In the genomic region with DNA sequence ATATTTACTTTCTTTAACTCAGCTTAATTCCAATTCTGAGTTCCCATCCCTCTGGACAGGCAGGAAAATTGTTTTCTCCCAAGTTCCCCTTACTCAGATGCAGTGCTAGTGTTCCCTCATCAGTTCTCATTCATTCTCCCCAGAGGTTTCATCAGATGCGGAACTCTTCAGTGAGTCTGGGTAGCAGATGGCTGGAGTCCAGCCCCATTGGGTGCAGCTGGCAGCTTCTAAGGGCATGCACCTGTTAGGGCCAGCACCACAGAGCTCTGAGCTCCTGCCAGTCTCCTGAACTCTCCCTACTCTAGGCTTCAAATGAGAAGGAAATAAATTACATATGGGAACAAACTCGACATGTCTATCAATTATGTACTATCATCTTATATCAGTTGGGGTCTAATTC, we compare ENCODE assay signal across 26 cellular contexts.
DNase-seq lines count a peak whose midpoint lies in the region; ATAC-seq and TF ChIP-seq lines count a peak whose summit lies in the region.
"Had no signal": no experiment of that assay in that cellular context is flagged by ENCODE, and none has a peak within 500 bp of the region (broad histone marks: within the 10 kb centered on the region; RNA-seq: fewer than 3 reads in every experiment).

No MANE protein-coding gene starts in this region.

- peak overlapping the region; percentile 20; the same call in 1 of the 2 replicates for H3K4me2 ChIP-seq in BLaER1
- no peak overlapping the region for H3K4me2 ChIP-seq in osteoblast (ENCODE audit: insufficient read depth, low read length)
- H3K4me2 ChIP-seq: KMS-11, SK-N-SH had no signal

- H3K4me3 ChIP-seq in BLaER1 (no peak overlapping the region), osteoblast (ENCODE audit: insufficient read depth, low read length) (no peak overlapping the region)
- H3K4me3 ChIP-seq: BLaER1 treated with 17β-estradiol and CSF1 and Interleukin-3, amounts not matched to agents 10 nM and 100 nM; GM12878 had no signal

- peak; percentile 84 for DNase-seq in DMS 273 treated with DMSO at 0.1 percent for 48 hours (lab: John Stamatoyannopoulos, UW)
- DNase-seq in NCI-H524 (lab: John Stamatoyannopoulos, UW), result peak; percentile 95 to 99
- peak; percentile 26 for DNase-seq in osteoblast (ENCODE audit: insufficient read length, low spot score, missing footprints)
- DNase-seq in NCI-H82 (lab: John Stamatoyannopoulos, UW), result no peak
- DNase-seq: CD4-positive, alpha-beta T cell; DMS79; EL; GDM1; HCEC 1CT; NCI-H1105; NCI-H146; NCI-H1930; NCI-H2107; NCI-H226; NCI-H510A; NCI-H774; SK-N-SH; SW 1271 had no signal

- H3K4me1 ChIP-seq in BLaER1 (peaks cover 21% of the 10 kb centered on the region), osteoblast (ENCODE audit: insufficient read depth, low read length) (no peaks in the 10 kb centered on the region)

- ATAC-seq in GM21529 (IDR thresholded peaks at IDR 0.05; ENCODE audit: unreplicated experiment), result no peak
- ATAC-seq in HG03175 (IDR thresholded peaks at IDR 0.05; ENCODE audit: unreplicated experiment), result no peak
- ATAC-seq: GM12878, Panc1 had no signal

- no peak for TF ChIP-seq CTCF in osteoblast (IDR thresholded peaks at IDR 0.05; ENCODE audit: extremely low read depth, low read depth, low read length)

- no peaks in the 10 kb centered on the region for H3K79me2 ChIP-seq in osteoblast (ENCODE audit: insufficient read depth, low read length)

- H4K20me1 ChIP-seq in BLaER1, result no peaks in the 10 kb centered on the region
- H4K20me1 ChIP-seq in osteoblast (ENCODE audit: insufficient read depth, low read length), result no peaks in the 10 kb centered on the region
- H4K20me1 ChIP-seq: BLaER1 treated with 17β-estradiol and CSF1 and Interleukin-3, amounts not matched to agents 10 nM and 100 nM had no signal

- no peak overlapping the region for H3K27ac ChIP-seq in BLaER1
- no peak overlapping the region for H3K27ac ChIP-seq in osteoblast (ENCODE audit: low read depth, low read length)
- H3K27ac ChIP-seq: BLaER1 treated with 17β-estradiol and CSF1 and Interleukin-3, amounts not matched to agents 10 nM and 100 nM; HL-60; KMS-11 had no signal

- peaks cover 32% of the 10 kb centered on the region for H3K9me3 ChIP-seq in BLaER1
- H3K9me3 ChIP-seq in osteoblast (ENCODE audit: low read depth, low read length), result peaks cover 7% of the 10 kb centered on the region
- H3K9me3 ChIP-seq: SK-N-SH had no signal

- no peaks in the 10 kb centered on the region for H3K36me3 ChIP-seq in BLaER1
- no peaks in the 10 kb centered on the region for H3K36me3 ChIP-seq in osteoblast (ENCODE audit: insufficient read depth, low read length)

- H3K27me3 ChIP-seq in BLaER1, result no peaks in the 10 kb centered on the region
- no peaks in the 10 kb centered on the region for H3K27me3 ChIP-seq in osteoblast (ENCODE audit: insufficient read depth, low read length)
- H3K27me3 ChIP-seq: BLaER1 treated with 17β-estradiol and CSF1 and Interleukin-3, amounts not matched to agents 10 nM and 100 nM had no signal

- no peak overlapping the region for H2AFZ ChIP-seq in osteoblast (ENCODE audit: low read length)

- no peak overlapping the region for H3K9ac ChIP-seq in BLaER1
- H3K9ac ChIP-seq: BLaER1 treated with 17β-estradiol and CSF1 and Interleukin-3, amounts not matched to agents 10 nM and 100 nM; KMS-11; SK-N-SH had no signal
